18 cellular contexts compared by ENCODE assay signal in genomic region chr17:4782652-4783051, GRCh38. TPM values are rescaled to one million over a fixed set of nuclear protein-coding genes. Genes with fewer than 3 reads are reported as not detected.
DNase-seq lines count a peak whose midpoint lies in the region; ATAC-seq, FAIRE-seq and TF ChIP-seq lines count a peak whose summit lies in the region.
"Had no signal": no experiment of that assay in that cellular context is flagged by ENCODE, and none has a peak within 500 bp of the region (broad histone marks: within the 10 kb centered on the region; RNA-seq: fewer than 3 reads in every experiment).

No MANE protein-coding gene starts in this region.

- H2AK5ac ChIP-seq in trophoblast cell (ENCODE audit: low read length), result no peak overlapping the region

- H3K4me3 ChIP-seq in H7 (ENCODE audit: insufficient read depth, low read depth, low read length) (no peak overlapping the region), astrocyte (ENCODE audit: insufficient read depth, low read depth, low read length) (no peak overlapping the region), trophoblast cell (ENCODE audit: low read depth, low read length) (peak overlapping the region; percentile 33)
- H3K4me3 ChIP-seq: left ventricle myocardium inferior, Peyer's patch had no signal

- no peaks in the 10 kb centered on the region for H3K79me1 ChIP-seq in trophoblast cell (ENCODE audit: low read length)

- peak; percentile 11 to 33 for DNase-seq in activated T-cell treated with anti-CD3 and anti-CD28 coated beads, Interleukin-2, amount 50 U/mL, for 72 hours
- DNase-seq in activated T-cell treated with anti-CD3 and anti-CD28 coated beads, Interleukin-2, amount 50 U/mL, for 1 hour, result no peak
- DNase-seq in H7 (peak; percentile 71), astrocyte (ENCODE audit: low read depth) (no peak), trophoblast cell (no peak), T-helper 9 cell (no peak), osteocyte (ENCODE audit: extremely low spot score, unreplicated experiment) (no peak)
- DNase-seq: activated T-cell treated with anti-CD3 and anti-CD28 coated beads for 4 hours, foreskin melanocyte, left ventricle myocardium inferior, NCI-H1436, Peyer's patch, SW 1271 had no signal

- H3K79me2 ChIP-seq in astrocyte (ENCODE audit: insufficient read depth, low read length) (no peaks in the 10 kb centered on the region), trophoblast cell (ENCODE audit: control insufficient read depth, insufficient read depth, low read length, poor library complexity) (no peaks in the 10 kb centered on the region)

- H3K9me3 ChIP-seq in astrocyte (ENCODE audit: insufficient read depth, low read depth, low read length), result no peaks in the 10 kb centered on the region
- H3K9me3 ChIP-seq in trophoblast cell (ENCODE audit: insufficient read depth, low read depth, low read length), result peaks cover 5% of the 10 kb centered on the region
- H3K9me3 ChIP-seq: left ventricle myocardium inferior, Peyer's patch had no signal

- no CpG with 5 or more reads among the region's 28 CpGs for WGBS in trophoblast cell (ENCODE audit: extremely low coverage, insufficient coverage, insufficient read length)

- peaks cover 2% of the 10 kb centered on the region; the same call in 1 of the 2 replicates for H3K27me3 ChIP-seq in H7 (ENCODE audit: control insufficient read depth, insufficient read depth, low read length)
- H3K27me3 ChIP-seq in astrocyte (ENCODE audit: insufficient read depth, low read length), result peaks cover 47% of the 10 kb centered on the region
- H3K27me3 ChIP-seq in trophoblast cell (ENCODE audit: insufficient read depth, low read length), result no peaks in the 10 kb centered on the region
- H3K27me3 ChIP-seq: Peyer's patch had no signal

- no peaks in the 10 kb centered on the region for H3K36me3 ChIP-seq in H7 (replicated peaks; ENCODE audit: control insufficient read depth, insufficient read depth, low read length)
- no peaks in the 10 kb centered on the region for H3K36me3 ChIP-seq in astrocyte (ENCODE audit: insufficient read depth, low read length)
- no peaks in the 10 kb centered on the region for H3K36me3 ChIP-seq in trophoblast cell (ENCODE audit: control insufficient read depth in 1 of 2, insufficient read depth in 2 of 2, low read length in 2 of 2)
- H3K36me3 ChIP-seq: left ventricle myocardium inferior, Peyer's patch had no signal

- H3K4me2 ChIP-seq in astrocyte (ENCODE audit: low read length) (no peak overlapping the region), trophoblast cell (ENCODE audit: low read length) (no peak overlapping the region)

- H3K14ac ChIP-seq in trophoblast cell (ENCODE audit: low read length), result no peak overlapping the region

- H3K23ac ChIP-seq in trophoblast cell (ENCODE audit: low read length), result no peak overlapping the region

- no peak overlapping the region for H3K4me3 Mint-ChIP-seq in activated T-cell treated with anti-CD3 and anti-CD28 coated beads, Interleukin-2, amount 50 U/mL, for 72 hours
- H3K4me3 Mint-ChIP-seq in astrocyte (ENCODE audit: unreplicated experiment), result no peak overlapping the region
- no peak overlapping the region for H3K4me3 Mint-ChIP-seq in osteocyte (ENCODE audit: unreplicated experiment)
- H3K4me3 Mint-ChIP-seq: central memory CD8-positive, alpha-beta T cell had no signal

- H3K9ac ChIP-seq in astrocyte (ENCODE audit: low read length), result no peak overlapping the region
- no peak overlapping the region for H3K9ac ChIP-seq in trophoblast cell (ENCODE audit: low read length)

- no peak overlapping the region for H3K4ac ChIP-seq in trophoblast cell (ENCODE audit: low read depth, low read length)

- no peaks in the 10 kb centered on the region for H4K20me1 ChIP-seq in astrocyte (ENCODE audit: insufficient read depth, low read length)

- H3K9me3 Mint-ChIP-seq in activated T-cell treated with anti-CD3 and anti-CD28 coated beads, Interleukin-2, amount 50 U/mL, for 72 hours, result no peaks in the 10 kb centered on the region
- H3K9me3 Mint-ChIP-seq in astrocyte (ENCODE audit: unreplicated experiment), result no peaks in the 10 kb centered on the region
- H3K9me3 Mint-ChIP-seq in osteocyte (ENCODE audit: unreplicated experiment), result no peaks in the 10 kb centered on the region
- H3K9me3 Mint-ChIP-seq: central memory CD8-positive, alpha-beta T cell had no signal

- H2AFZ ChIP-seq in astrocyte (ENCODE audit: low read depth, low read length), result peak overlapping the region; percentile 52
- no peak overlapping the region for H2AFZ ChIP-seq in trophoblast cell (ENCODE audit: insufficient read depth, low read length, poor library complexity)

- no peak overlapping the region for H2BK120ac ChIP-seq in trophoblast cell (ENCODE audit: insufficient read depth, low read length, poor library complexity)

- H3K27ac ChIP-seq in astrocyte (ENCODE audit: low read depth, low read length) (no peak overlapping the region), trophoblast cell (ENCODE audit: low read depth, low read length) (no peak overlapping the region)
- H3K27ac ChIP-seq: left ventricle myocardium inferior, Peyer's patch had no signal

- no peak for FAIRE-seq in astrocyte (lab: Jason Lieb, UNC)
- FAIRE-seq: D721Med, endometrium had no signal

- H3K18ac ChIP-seq in trophoblast cell (ENCODE audit: low read length), result no peak overlapping the region

- no peak for TF ChIP-seq CTCF in astrocyte (IDR thresholded peaks at IDR 0.05; ENCODE audit: insufficient read depth, low read depth, low read length)
- TF ChIP-seq CTCF in osteocyte (IDR thresholded peaks at IDR 0.05), result no peak

- ATAC-seq in activated T-cell treated with anti-CD3 and anti-CD28 coated beads, Interleukin-2, amount 50 U/mL, for 72 hours (replicated peaks in 1 of 2), result peak in 1 of 2 donors; percentile 49
- ATAC-seq in GM18868 (IDR thresholded peaks at IDR 0.05; ENCODE audit: unreplicated experiment), result no peak

- no peak overlapping the region for H4K91ac ChIP-seq in trophoblast cell (ENCODE audit: low read depth, low read length)

- no peak overlapping the region for H3K27ac Mint-ChIP-seq in activated T-cell treated with anti-CD3 and anti-CD28 coated beads, Interleukin-2, amount 50 U/mL, for 72 hours
- H3K27ac Mint-ChIP-seq in astrocyte (ENCODE audit: unreplicated experiment) (no peak overlapping the region), osteocyte (ENCODE audit: unreplicated experiment) (no peak overlapping the region)

- H2BK12ac ChIP-seq in trophoblast cell (ENCODE audit: low read length), result no peak overlapping the region

- H2BK5ac ChIP-seq in trophoblast cell (ENCODE audit: low read depth, low read length, poor library complexity), result no peak overlapping the region

- peaks cover 13% of the 10 kb centered on the region for H3K4me1 ChIP-seq in astrocyte (ENCODE audit: insufficient read depth, low read length)
- no peaks in the 10 kb centered on the region for H3K4me1 ChIP-seq in trophoblast cell (ENCODE audit: control insufficient read depth in 1 of 2, insufficient read depth in 2 of 2, low read length in 2 of 2)

- H3K27me3 Mint-ChIP-seq in activated T-cell treated with anti-CD3 and anti-CD28 coated beads, Interleukin-2, amount 50 U/mL, for 72 hours (ENCODE audit: low read depth), result peaks cover 60% of the 10 kb centered on the region
- H3K27me3 Mint-ChIP-seq in astrocyte (ENCODE audit: low read depth, unreplicated experiment), result peaks cover 38% of the 10 kb centered on the region
- H3K27me3 Mint-ChIP-seq in osteocyte (ENCODE audit: unreplicated experiment), result peaks cover 30% of the 10 kb centered on the region

- peaks cover 25% of the 10 kb centered on the region for H3K4me1 Mint-ChIP-seq in activated T-cell treated with anti-CD3 and anti-CD28 coated beads, Interleukin-2, amount 50 U/mL, for 72 hours (ENCODE audit: low read depth)
- H3K4me1 Mint-ChIP-seq in astrocyte (ENCODE audit: low read depth, unreplicated experiment), result no peaks in the 10 kb centered on the region
- H3K4me1 Mint-ChIP-seq in osteocyte (ENCODE audit: unreplicated experiment), result peaks cover 4% of the 10 kb centered on the region

- H3K36me3 Mint-ChIP-seq in activated T-cell treated with anti-CD3 and anti-CD28 coated beads, Interleukin-2, amount 50 U/mL, for 72 hours (ENCODE audit: insufficient read depth in 2 of 2), result no peaks in the 10 kb centered on the region
- no peaks in the 10 kb centered on the region for H3K36me3 Mint-ChIP-seq in astrocyte (ENCODE audit: low read depth, unreplicated experiment)
- no peaks in the 10 kb centered on the region for H3K36me3 Mint-ChIP-seq in osteocyte (ENCODE audit: unreplicated experiment)

- H4K12ac ChIP-seq in trophoblast cell (ENCODE audit: low read depth, low read length), result no peak overlapping the region

- H4K8ac ChIP-seq in trophoblast cell (ENCODE audit: low read depth, low read length), result no peak overlapping the region

RNA-seq across cellular contexts. Expression of gene VMO1, which starts 3.5 kb away (rescaled TPM):
- 1 to 10 TPM in 1 of 2 donors, under 1 TPM in 1; 0.46 to 1.1 TPM for total RNA-seq in activated T-cell treated with anti-CD3 and anti-CD28 coated beads, Interleukin-2, amount 50 U/mL, for 72 hours
- total RNA-seq in H7 (2014; rRNA removed; shearing (Covaris generic)), result not detected in 2 replicates
- total RNA-seq in astrocyte (0.75 TPM in 1 of 2 replicates, not detected in the other), osteocyte (1.9 and 2.4 TPM in 2 replicates)
- polyA plus RNA-seq in trophoblast cell (2013), result 0.47 and 0.77 TPM in 2 replicates
- total RNA-seq: NCI-H460 had no signal

RNA-seq across cellular contexts. Expression of gene GLTPD2, which starts 6.1 kb away (rescaled TPM):
- total RNA-seq in activated T-cell treated with anti-CD3 and anti-CD28 coated beads, Interleukin-2, amount 50 U/mL, for 72 hours, result not detected
- not detected in 2 replicates for total RNA-seq in H7 (2014; rRNA removed; shearing (Covaris generic))
- total RNA-seq in astrocyte (not detected in 2 replicates), osteocyte (not detected in 2 replicates)
- polyA plus RNA-seq in trophoblast cell (2013), result 0.26 and 0.31 TPM in 2 replicates
- total RNA-seq: left ventricle myocardium inferior, NCI-H460 had no signal

RNA-seq across cellular contexts. Expression of gene TM4SF5, which starts 11.0 kb away (rescaled TPM):
- not detected for total RNA-seq in activated T-cell treated with anti-CD3 and anti-CD28 coated beads, Interleukin-2, amount 50 U/mL, for 72 hours
- total RNA-seq in H7 (2014; rRNA removed; shearing (Covaris generic)), result not detected in 2 replicates
- not detected in 2 replicates for total RNA-seq in astrocyte
- polyA plus RNA-seq in trophoblast cell (2013), result not detected in 2 replicates
- not detected in 2 replicates for total RNA-seq in osteocyte
- total RNA-seq: left ventricle myocardium inferior, NCI-H460 had no signal

RNA-seq across cellular contexts. Expression of gene PSMB6, which starts 13.3 kb away (rescaled TPM):
- 10 to 100 TPM; 56.3 to 68.7 TPM for total RNA-seq in activated T-cell treated with anti-CD3 and anti-CD28 coated beads, Interleukin-2, amount 50 U/mL, for 72 hours
- total RNA-seq in H7 (2014; rRNA removed; shearing (Covaris generic)), result 348 and 395 TPM in 2 replicates
- total RNA-seq in astrocyte (154 and 161 TPM in 2 replicates), osteocyte (119 TPM in 2 replicates)
- 295 and 308 TPM in 2 replicates for polyA plus RNA-seq in trophoblast cell (2013)

Comparison
In these comparisons a context has a peak if more than half of its experiments do, and no peak if none do; other contexts are left out.
1. DNase-seq: peak in activated T-cell treated with anti-CD3 and anti-CD28 coated beads, Interleukin-2, amount 50 U/mL, for 72 hours (2 of 2) and H7 (single experiment); none in activated T-cell treated with anti-CD3 and anti-CD28 coated beads, Interleukin-2, amount 50 U/mL, for 1 hour (single experiment), astrocyte (single experiment), trophoblast cell (0 of 2), T-helper 9 cell (single experiment) and osteocyte (single experiment).